In the genomic region with DNA sequence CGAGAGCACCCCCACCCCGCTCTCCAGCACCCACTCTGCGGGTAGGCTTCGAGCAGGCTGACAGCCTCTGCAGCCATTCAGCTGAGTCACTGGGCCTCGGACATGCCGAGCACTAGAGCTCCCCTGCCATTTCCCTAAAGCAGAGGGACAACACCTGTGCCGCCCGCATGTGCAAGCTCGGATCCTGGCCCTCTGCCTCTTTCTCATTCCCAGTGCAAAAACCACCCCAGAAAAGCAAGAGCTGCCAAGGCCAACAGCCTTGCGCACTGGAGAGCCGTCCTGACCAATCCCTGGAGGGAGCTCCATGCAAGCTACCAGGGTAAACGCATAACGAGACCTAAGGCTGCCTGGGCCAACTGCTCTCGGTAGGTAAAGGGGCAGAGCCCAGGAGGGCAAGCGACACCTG, we compare ENCODE assay signal across 11 cellular contexts. TPM values are rescaled to one million over a fixed set of nuclear protein-coding genes. Genes with fewer than 3 reads are reported as not detected.
DNase-seq lines count a peak whose midpoint lies in the region; ATAC-seq and TF ChIP-seq lines count a peak whose summit lies in the region.
"Had no signal": no experiment of that assay in that cellular context is flagged by ENCODE, and none has a peak within 500 bp of the region (broad histone marks: within the 10 kb centered on the region; RNA-seq: fewer than 3 reads in every experiment).

No MANE protein-coding gene starts in this region.

- DNase-seq in CD4-positive, alpha-beta memory T cell, result no peak
- DNase-seq in RPMI8226 (peak; percentile 69), NCI-H2196 (lab: John Stamatoyannopoulos, UW; ENCODE audit: unreplicated experiment) (no peak), dedifferentiated amniotic fluid mesenchymal stem cell (ENCODE audit: extremely low spot score) (no peak)
- no peak for DNase-seq in effector memory CD4-positive, alpha-beta T cell
- DNase-seq: DMS79, NCI-H524, WERI-Rb-1 had no signal

- peaks cover 44% of the 10 kb centered on the region for H3K4me1 ChIP-seq in CD4-positive, alpha-beta memory T cell (ENCODE audit: insufficient read depth, low read length)
- H3K4me1 ChIP-seq in effector memory CD4-positive, alpha-beta T cell (ENCODE audit: control insufficient read depth, insufficient read depth, low read length, poor library complexity, severe bottlenecking), result peaks cover 16% of the 10 kb centered on the region
- peaks cover 48 to 49% of the 10 kb centered on the region in 2 experiments for H3K4me1 ChIP-seq in neutrophil (ENCODE audit: control insufficient read depth in 1 of 2, insufficient read depth in 1 of 2, low read depth in 1 of 2, low read length in 1 of 2)

- H3K36me3 ChIP-seq in CD4-positive, alpha-beta memory T cell (ENCODE audit: insufficient read depth, low read length), result peaks cover 29% of the 10 kb centered on the region
- peaks cover 28% of the 10 kb centered on the region for H3K36me3 ChIP-seq in effector memory CD4-positive, alpha-beta T cell (ENCODE audit: control insufficient read depth, insufficient read depth, low read length)
- peaks cover 8% of the 10 kb centered on the region for H3K36me3 ChIP-seq in neutrophil

- H3K27ac ChIP-seq in CD4-positive, alpha-beta memory T cell (ENCODE audit: low read depth, low read length), result peak overlapping the region; percentile 99
- H3K27ac ChIP-seq in effector memory CD4-positive, alpha-beta T cell (ENCODE audit: insufficient read depth, low read length, poor library complexity, severe bottlenecking), result peak overlapping the region; percentile 94
- H3K27ac ChIP-seq in neutrophil, result peak overlapping the region; percentile 99
- H3K27ac ChIP-seq: WERI-Rb-1 had no signal

- CTCF ChIA-PET in CD4-positive, alpha-beta memory T cell (lab: Charles Lee; ENCODE audit: partially characterized antibody), result interaction anchor here (0.6 to 6.1 kb wide), 7 partner anchors 13 to 407 kb away, joined by 3 to 31 read pairs (median 12); partner anchors contain the start of genes ARHGAP4 and PLXNB3

- no peak for TF ChIP-seq CTCF in neutrophil (IDR thresholded peaks at IDR 0.05)

- no peaks in the 10 kb centered on the region for H3K27me3 Mint-ChIP-seq in CD4-positive, alpha-beta memory T cell

- intact Hi-C loops in CD4-positive, alpha-beta memory T cell (cut with micrococcal nuclease), result no loop called here

- peak overlapping the region in 5 of 7 donors; percentile 94 to 98 (median 95) for H3K27ac Mint-ChIP-seq in CD4-positive, alpha-beta memory T cell

- H3K27me3 ChIP-seq in CD4-positive, alpha-beta memory T cell (ENCODE audit: insufficient read depth, low read length), result no peaks in the 10 kb centered on the region
- H3K27me3 ChIP-seq in effector memory CD4-positive, alpha-beta T cell (replicated peaks; ENCODE audit: control insufficient read depth, insufficient read depth, low read length, poor library complexity, severe bottlenecking), result no peaks in the 10 kb centered on the region
- H3K27me3 ChIP-seq in neutrophil, result no peaks in the 10 kb centered on the region

- peaks cover 13 to 44% (median 27%) of the 10 kb centered on the region in 4 donors for H3K4me1 Mint-ChIP-seq in CD4-positive, alpha-beta memory T cell

- POLR2A ChIA-PET in CD4-positive, alpha-beta memory T cell (lab: Charles Lee; ENCODE audit: partially characterized antibody), result interaction anchor here (0.6 to 10.3 kb wide), 12 partner anchors 12 to 432 kb away, joined by 3 to 176 read pairs (median 5); partner anchors contain the start of genes ARHGAP4, AVPR2, IDH3G and RPL10

- peak overlapping the region in 7 of 8 donors; percentile 21 to 100 (median 100) for H3K4me3 Mint-ChIP-seq in CD4-positive, alpha-beta memory T cell

- peaks cover 14 to 21% of the 10 kb centered on the region in 2 donors for H3K36me3 Mint-ChIP-seq in CD4-positive, alpha-beta memory T cell

- H3K9me3 ChIP-seq in CD4-positive, alpha-beta memory T cell (ENCODE audit: control insufficient read depth in 1 of 2, low read length in 2 of 2), result no peaks in the 10 kb centered on the region
- no peaks in the 10 kb centered on the region for H3K9me3 ChIP-seq in effector memory CD4-positive, alpha-beta T cell (ENCODE audit: control insufficient read depth, low read length)
- H3K9me3 ChIP-seq in neutrophil, result no peaks in the 10 kb centered on the region

- H3K9me3 Mint-ChIP-seq in CD4-positive, alpha-beta memory T cell, result no peaks in the 10 kb centered on the region

- no peak overlapping the region for H3K4me3 ChIP-seq in CD4-positive, alpha-beta memory T cell (ENCODE audit: low read length in 2 of 2)
- no peak overlapping the region for H3K4me3 ChIP-seq in effector memory CD4-positive, alpha-beta T cell (ENCODE audit: insufficient read depth, low read depth, low read length, poor library complexity, severe bottlenecking)
- no peak overlapping the region for H3K4me3 ChIP-seq in neutrophil (ENCODE audit: low read depth in 1 of 2, low read length in 1 of 2)

- no peak for ATAC-seq in GM19463 (IDR thresholded peaks at IDR 0.05; ENCODE audit: unreplicated experiment)
- no peak for ATAC-seq in HG03139 (IDR thresholded peaks at IDR 0.05; ENCODE audit: unreplicated experiment)

RNA-seq across cellular contexts. Expression of gene HCFC1, which starts 5.3 kb away (rescaled TPM):
- total RNA-seq in CD4-positive, alpha-beta memory T cell, result 10 to 100 TPM; 52.6 to 53.4 TPM
- polyA plus RNA-seq in CD4-positive, alpha-beta memory T cell, result 10 to 100 TPM in 1 of 2 donors, 1 to 10 TPM in 1; 1.6 to 14.9 TPM

RNA-seq across cellular contexts. Expression of gene TMEM187, which starts 6.3 kb away (rescaled TPM):
- 10 to 100 TPM; 12.8 to 14.9 TPM for total RNA-seq in CD4-positive, alpha-beta memory T cell
- 10 to 100 TPM; 10.4 to 23.8 TPM for polyA plus RNA-seq in CD4-positive, alpha-beta memory T cell

RNA-seq across cellular contexts. Expression of gene RENBP, which starts 21.8 kb away (rescaled TPM):
- 10 to 100 TPM; 17.2 to 21.3 TPM for total RNA-seq in CD4-positive, alpha-beta memory T cell
- polyA plus RNA-seq in CD4-positive, alpha-beta memory T cell, result under 1 TPM in 1 of 2 donors, not detected in 1; 0.65 TPM

RNA-seq across cellular contexts. Expression of gene NAA10, which starts 31.4 kb away (rescaled TPM):
- total RNA-seq in CD4-positive, alpha-beta memory T cell, result 10 to 100 TPM; 88.9 to 94.9 TPM
- 10 to 100 TPM; 57.6 to 96.3 TPM for polyA plus RNA-seq in CD4-positive, alpha-beta memory T cell

RNA-seq across cellular contexts. Expression of gene ARHGAP4, which starts 40.2 kb away (rescaled TPM):
- 100 to 1,000 TPM; 327 to 330 TPM for total RNA-seq in CD4-positive, alpha-beta memory T cell
- polyA plus RNA-seq in CD4-positive, alpha-beta memory T cell, result 100 to 1,000 TPM in 1 of 2 donors, 10 to 100 TPM in 1; 65.4 to 117 TPM
